Comparison of ENCODE assay signal across 21 cellular contexts in genomic region chr11:110832080-110832479, GRCh38.
DNase-seq lines count a peak whose midpoint lies in the region; ATAC-seq and TF ChIP-seq lines count a peak whose summit lies in the region.
"Had no signal": no experiment of that assay in that cellular context is flagged by ENCODE, and none has a peak within 500 bp of the region (broad histone marks: within the 10 kb centered on the region; RNA-seq: fewer than 3 reads in every experiment).

No MANE protein-coding gene starts in this region.

- H3K27ac ChIP-seq in ACC112 (ENCODE audit: low read depth, low read length): peak overlapping the region; percentile 95
- H3K27ac ChIP-seq in fibroblast of lung (ENCODE audit: insufficient read depth, low read length): peak overlapping the region; percentile 63
- H3K27ac ChIP-seq in CD4-positive, alpha-beta memory T cell (ENCODE audit: low read depth, low read length): no peak overlapping the region
- H3K27ac ChIP-seq: BLaER1, KMS-11, PC-9, SJSA1 had no signal

- H3K4me1 ChIP-seq in ACC112 (ENCODE audit: control insufficient read depth, insufficient read depth, low read length, unreplicated experiment) (peaks cover 46% of the 10 kb centered on the region), fibroblast of lung (ENCODE audit: control insufficient read depth, extremely low read depth, insufficient read depth, low read length) (peaks cover 5% of the 10 kb centered on the region)
- no peaks in the 10 kb centered on the region for H3K4me1 ChIP-seq in CD4-positive, alpha-beta memory T cell (ENCODE audit: insufficient read depth, low read length)

- H3K27me3 ChIP-seq in ACC112 (ENCODE audit: insufficient read depth, low read length): no peaks in the 10 kb centered on the region
- H3K27me3 ChIP-seq in fibroblast of lung (ENCODE audit: control insufficient read depth, insufficient read depth, low read length): no peaks in the 10 kb centered on the region
- H3K27me3 ChIP-seq in CD4-positive, alpha-beta memory T cell (ENCODE audit: insufficient read depth, low read length): no peaks in the 10 kb centered on the region
- H3K27me3 ChIP-seq: BLaER1, SJSA1 had no signal

- no peak overlapping the region for H3K4me2 ChIP-seq in fibroblast of lung (ENCODE audit: extremely low read depth, insufficient read depth, low read length)
- H3K4me2 ChIP-seq: BLaER1, GM23338, KMS-11, PC-9 had no signal

- peak overlapping the region; percentile 98 for H3K27ac Mint-ChIP-seq in activated CD4-positive, alpha-beta T cell treated with anti-CD3 and anti-CD28 coated beads for 36 hours
- peak overlapping the region; percentile 28 for H3K27ac Mint-ChIP-seq in activated T-helper 17 cell treated with anti-CD3 and anti-CD28 coated beads, Interleukin-2, amount 50 U/mL, for 72 hours
- H3K27ac Mint-ChIP-seq in CD4-positive, alpha-beta memory T cell: no peak overlapping the region
- H3K27ac Mint-ChIP-seq: GM23338 had no signal

- no peaks in the 10 kb centered on the region for H4K20me1 ChIP-seq in fibroblast of lung (ENCODE audit: control insufficient read depth, extremely low read depth, insufficient read depth, low read length)
- H4K20me1 ChIP-seq: BLaER1 had no signal

- H3K4me1 Mint-ChIP-seq in activated CD4-positive, alpha-beta T cell treated with anti-CD3 and anti-CD28 coated beads for 36 hours: peaks cover 27% of the 10 kb centered on the region
- H3K4me1 Mint-ChIP-seq in activated T-helper 17 cell treated with anti-CD3 and anti-CD28 coated beads, Interleukin-2, amount 50 U/mL, for 72 hours: no peaks in the 10 kb centered on the region
- H3K4me1 Mint-ChIP-seq in CD4-positive, alpha-beta memory T cell: peaks cover 0 to 3% (median 1%) of the 10 kb centered on the region in 4 donors

- POLR2A ChIA-PET in activated CD4-positive, alpha-beta T cell treated with anti-CD3 and anti-CD28 coated beads for 36 hours (lab: Charles Lee): no interaction called here
- POLR2A ChIA-PET in CD4-positive, alpha-beta memory T cell (lab: Charles Lee; ENCODE audit: partially characterized antibody): no interaction called here

- no peaks in the 10 kb centered on the region for H3K36me3 ChIP-seq in ACC112 (ENCODE audit: insufficient read depth, low read length)
- H3K36me3 ChIP-seq in fibroblast of lung (ENCODE audit: control insufficient read depth, insufficient read depth, low read length): no peaks in the 10 kb centered on the region
- no peaks in the 10 kb centered on the region for H3K36me3 ChIP-seq in CD4-positive, alpha-beta memory T cell (ENCODE audit: insufficient read depth, low read length)
- H3K36me3 ChIP-seq: BLaER1, SJSA1 had no signal

- no peaks in the 10 kb centered on the region for H3K9me3 ChIP-seq in fibroblast of lung (ENCODE audit: control insufficient read depth, insufficient read depth, low read depth, low read length)
- H3K9me3 ChIP-seq in CD4-positive, alpha-beta memory T cell (ENCODE audit: control insufficient read depth in 1 of 2, low read length in 2 of 2): no peaks in the 10 kb centered on the region
- H3K9me3 ChIP-seq: SJSA1 had no signal

- H2AFZ ChIP-seq in ACC112 (ENCODE audit: low read length, unreplicated experiment) (peak overlapping the region; percentile 70), fibroblast of lung (ENCODE audit: low read length) (no peak overlapping the region)
- H2AFZ ChIP-seq: GM23338, PC-9 had no signal

- no peak for DNase-seq in activated CD4-positive, alpha-beta T cell treated with anti-CD3 and anti-CD28 coated beads for 36 hours
- DNase-seq in activated CD4-positive, alpha-beta T cell treated with anti-CD3 and anti-CD28 coated beads for 4 hours: no peak
- DNase-seq in fibroblast of lung (ENCODE audit: low read depth in 2 of 2): no peak
- no peak for DNase-seq in globus pallidus (ENCODE audit: low spot score)
- no peak for DNase-seq in CD4-positive, alpha-beta memory T cell
- DNase-seq: 8988T, DND-41, NCI-H1436, NCI-H2029, NCI-H2171, NCI-H446, NCI-H748 treated with DMSO at 0.1 percent for 48 hours had no signal

- H3K27me3 Mint-ChIP-seq in activated CD4-positive, alpha-beta T cell treated with anti-CD3 and anti-CD28 coated beads for 36 hours: peaks cover 3% of the 10 kb centered on the region
- peaks cover 8% of the 10 kb centered on the region for H3K27me3 Mint-ChIP-seq in activated T-helper 17 cell treated with anti-CD3 and anti-CD28 coated beads, Interleukin-2, amount 50 U/mL, for 72 hours
- peaks cover 8 to 9% of the 10 kb centered on the region in 2 donors for H3K27me3 Mint-ChIP-seq in CD4-positive, alpha-beta memory T cell

- CTCF ChIA-PET in activated CD4-positive, alpha-beta T cell treated with anti-CD3 and anti-CD28 coated beads for 36 hours (lab: Charles Lee): interaction anchor here (1.2 kb wide), 1 partner anchor 12 kb away, joined by 3 read pairs; no protein-coding TSS in a partner anchor
- CTCF ChIA-PET in CD4-positive, alpha-beta memory T cell (lab: Charles Lee; ENCODE audit: partially characterized antibody): no interaction called here

- H3K79me2 ChIP-seq in ACC112 (ENCODE audit: control insufficient read depth, insufficient read depth, low read length, unreplicated experiment) (no peaks in the 10 kb centered on the region), fibroblast of lung (ENCODE audit: control insufficient read depth, insufficient read depth, low read length) (no peaks in the 10 kb centered on the region)

- peaks cover 2% of the 10 kb centered on the region for H3K36me3 Mint-ChIP-seq in activated CD4-positive, alpha-beta T cell treated with anti-CD3 and anti-CD28 coated beads for 36 hours (ENCODE audit: low read depth)
- no peaks in the 10 kb centered on the region for H3K36me3 Mint-ChIP-seq in activated T-helper 17 cell treated with anti-CD3 and anti-CD28 coated beads, Interleukin-2, amount 50 U/mL, for 72 hours (ENCODE audit: low read depth)
- no peaks in the 10 kb centered on the region for H3K36me3 Mint-ChIP-seq in CD4-positive, alpha-beta memory T cell

- no peak overlapping the region for H3K9ac ChIP-seq in fibroblast of lung (ENCODE audit: insufficient read depth, low read length)
- H3K9ac ChIP-seq: BLaER1, KMS-11 had no signal

- intact Hi-C loops in activated CD4-positive, alpha-beta T cell treated with anti-CD3 and anti-CD28 coated beads for 36 hours (cut with DNase I, micrococcal nuclease): loop anchor here in 1 of 2 experiments (5.0 kb wide), 2 partner anchors 485 to 690 kb away; no protein-coding TSS in a partner anchor
- intact Hi-C loops in CD4-positive, alpha-beta memory T cell (cut with micrococcal nuclease): no loop called here

- H3K9me3 Mint-ChIP-seq in activated CD4-positive, alpha-beta T cell treated with anti-CD3 and anti-CD28 coated beads for 36 hours (ENCODE audit: low read depth): peaks cover 2% of the 10 kb centered on the region
- H3K9me3 Mint-ChIP-seq in activated T-helper 17 cell treated with anti-CD3 and anti-CD28 coated beads, Interleukin-2, amount 50 U/mL, for 72 hours: no peaks in the 10 kb centered on the region
- no peaks in the 10 kb centered on the region for H3K9me3 Mint-ChIP-seq in CD4-positive, alpha-beta memory T cell
- H3K9me3 Mint-ChIP-seq: GM23338 had no signal

- no peak for TF ChIP-seq CTCF in fibroblast of lung (conservative IDR thresholded peaks at IDR 0.05 in 1 of 2, IDR thresholded peaks at IDR 0.05 in 1 of 2; ENCODE audit: low read depth in 1 of 2, low read length in 2 of 2)

- no peak for ATAC-seq in activated CD4-positive, alpha-beta T cell treated with anti-CD3 and anti-CD28 coated beads for 36 hours
- ATAC-seq in activated T-helper 17 cell treated with anti-CD3 and anti-CD28 coated beads, Interleukin-2, amount 50 U/mL, for 72 hours (replicated peaks): no peak
- no peak for ATAC-seq in HG02763 (IDR thresholded peaks at IDR 0.05; ENCODE audit: unreplicated experiment)
- ATAC-seq: GM23338, HCT116 had no signal

- H3K4me3 Mint-ChIP-seq in activated CD4-positive, alpha-beta T cell treated with anti-CD3 and anti-CD28 coated beads for 36 hours: no peak overlapping the region
- no peak overlapping the region for H3K4me3 Mint-ChIP-seq in activated T-helper 17 cell treated with anti-CD3 and anti-CD28 coated beads, Interleukin-2, amount 50 U/mL, for 72 hours
- no peak overlapping the region for H3K4me3 Mint-ChIP-seq in CD4-positive, alpha-beta memory T cell
- H3K4me3 Mint-ChIP-seq: GM23338 had no signal

- H3K4me3 ChIP-seq in ACC112 (ENCODE audit: low read depth, low read length): peak overlapping the region; percentile 57; the same call in 1 of the 2 replicates
- no peak overlapping the region for H3K4me3 ChIP-seq in fibroblast of lung (replicated peaks in 1 of 4; ENCODE audit: control extremely low read depth in 1 of 4, insufficient read depth in 1 of 4, low read depth in 3 of 4, low read length in 4 of 4)
- no peak overlapping the region for H3K4me3 ChIP-seq in CD4-positive, alpha-beta memory T cell (ENCODE audit: low read length in 2 of 2)
- H3K4me3 ChIP-seq: BLaER1, GM23338, PC-9, SJSA1 had no signal

Comparison
In these comparisons a context has a peak if more than half of its experiments do, and no peak if none do; other contexts are left out.
1. H3K27ac Mint-ChIP-seq: peak in activated CD4-positive, alpha-beta T cell treated with anti-CD3 and anti-CD28 coated beads for 36 hours (single experiment) and activated T-helper 17 cell treated with anti-CD3 and anti-CD28 coated beads, Interleukin-2, amount 50 U/mL, for 72 hours (single experiment); none in CD4-positive, alpha-beta memory T cell (0 of 7).